ENCODE assay signal across 23 cellular contexts in the genomic region with DNA sequence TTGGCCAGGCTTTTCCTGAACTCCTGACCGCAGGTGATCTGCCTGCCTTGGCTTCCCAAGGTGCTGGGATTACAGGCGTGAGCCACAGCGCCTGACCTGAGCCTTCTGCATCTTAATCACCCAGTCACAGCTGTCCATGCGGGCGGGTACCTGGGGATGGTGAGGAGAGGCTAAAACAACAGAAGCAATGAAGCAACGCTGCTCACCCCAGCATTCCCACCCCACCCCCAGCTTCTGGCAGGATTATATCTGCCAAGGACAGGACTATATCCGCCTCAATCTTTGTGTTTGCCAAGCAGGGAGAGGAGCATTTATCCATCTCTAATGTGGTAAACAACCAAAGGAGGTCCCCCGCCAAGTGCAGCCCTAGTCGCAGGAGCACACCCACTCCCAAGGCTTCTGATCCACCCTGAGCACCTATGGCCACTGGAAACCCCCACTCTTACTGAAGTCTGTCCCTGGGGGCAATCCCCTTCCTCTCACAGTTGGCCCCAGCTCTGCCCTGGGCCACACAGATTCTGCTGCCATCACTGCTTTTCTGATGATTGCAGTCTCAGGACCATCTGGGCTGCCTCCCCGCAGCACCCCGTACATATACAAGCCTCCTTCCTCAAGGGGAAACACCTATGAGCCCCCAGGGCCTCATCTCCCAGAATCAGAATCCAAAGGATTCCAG. TPM values are rescaled to one million over a fixed set of nuclear protein-coding genes. Genes with fewer than 3 reads are reported as not detected.
DNase-seq lines count a peak whose midpoint lies in the region; ATAC-seq and TF ChIP-seq lines count a peak whose summit lies in the region.
"Had no signal": no experiment of that assay in that cellular context is flagged by ENCODE, and none has a peak within 500 bp of the region (broad histone marks: within the 10 kb centered on the region; RNA-seq: fewer than 3 reads in every experiment).

No MANE protein-coding gene starts in this region.

- no peak overlapping the region for H3K4me2 ChIP-seq in GM23338

- H3K27ac ChIP-seq in GM23338 (ENCODE audit: low read depth) (no peak overlapping the region), endodermal cell (ENCODE audit: low read depth, low read length) (no peak overlapping the region), upper lobe of left lung (peak overlapping the region in 1 of 4 donors; percentile 1)
- H3K27ac ChIP-seq: testis had no signal

- 84 to 93% methylated on average over 4 to 9 of the region's 11 CpGs for WGBS in endodermal cell (ENCODE audit: insufficient coverage in 1 of 2, insufficient read length in 1 of 2), 2 experiments
- 66 to 73% methylated on average over 8 to 11 of the region's 11 CpGs for WGBS in upper lobe of left lung, 2 donors

- no peak for TF ChIP-seq CTCF in GM23338 (conservative IDR thresholded peaks at IDR 0.05; ENCODE audit: low read depth in 2 of 2)
- no peak for TF ChIP-seq CTCF in endodermal cell (conservative IDR thresholded peaks at IDR 0.05)
- no peak for TF ChIP-seq CTCF in nephron progenitor cell (IDR thresholded peaks at IDR 0.05)
- TF ChIP-seq CTCF in upper lobe of left lung (IDR thresholded peaks at IDR 0.05): no peak

- H3K9ac ChIP-seq in endodermal cell (ENCODE audit: extremely low read depth, low read length, poor library complexity, severe bottlenecking): no peak overlapping the region

- no peaks in the 10 kb centered on the region for H3K9me2 ChIP-seq in GM23338 (ENCODE audit: insufficient read depth)

- H3K36me3 Mint-ChIP-seq in GM23338 (ENCODE audit: low read depth) (no peaks in the 10 kb centered on the region), endodermal cell (ENCODE audit: low read depth) (no peaks in the 10 kb centered on the region), nephron progenitor cell (ENCODE audit: low read depth) (no peaks in the 10 kb centered on the region)

- H3K4me1 ChIP-seq in GM23338 (ENCODE audit: insufficient read depth): peaks cover 8% of the 10 kb centered on the region
- H3K4me1 ChIP-seq in endodermal cell (ENCODE audit: control insufficient read depth, insufficient read depth, low read length): no peaks in the 10 kb centered on the region
- peaks cover 5 to 37% (median 15%) of the 10 kb centered on the region in 4 donors for H3K4me1 ChIP-seq in upper lobe of left lung

- H3K9me3 Mint-ChIP-seq in GM23338 (no peaks in the 10 kb centered on the region), endodermal cell (no peaks in the 10 kb centered on the region), nephron progenitor cell (no peaks in the 10 kb centered on the region)
- H3K9me3 Mint-ChIP-seq: H9 had no signal

- no peaks in the 10 kb centered on the region for H3K79me2 ChIP-seq in GM23338 (replicated peaks; ENCODE audit: insufficient read depth)

- no peak for TF ChIP-seq POLR2A in upper lobe of left lung (IDR thresholded peaks at IDR 0.05)

- H3K9me3 ChIP-seq in endodermal cell (ENCODE audit: control insufficient read depth, low read length) (no peaks in the 10 kb centered on the region), upper lobe of left lung (no peaks in the 10 kb centered on the region)
- H3K9me3 ChIP-seq: testis had no signal

- H3K36me3 ChIP-seq in GM23338 (ENCODE audit: insufficient read depth): no peaks in the 10 kb centered on the region
- no peaks in the 10 kb centered on the region for H3K36me3 ChIP-seq in endodermal cell (ENCODE audit: control insufficient read depth, insufficient read depth, low read length)
- H3K36me3 ChIP-seq in upper lobe of left lung: no peaks in the 10 kb centered on the region

- H3K27me3 Mint-ChIP-seq in GM23338 (ENCODE audit: insufficient read depth, low read depth, poor library complexity): peaks cover 10% of the 10 kb centered on the region
- no peaks in the 10 kb centered on the region for H3K27me3 Mint-ChIP-seq in endodermal cell (ENCODE audit: insufficient read depth)
- H3K27me3 Mint-ChIP-seq in nephron progenitor cell (ENCODE audit: low read depth, poor library complexity): peaks cover 24% of the 10 kb centered on the region
- H3K27me3 Mint-ChIP-seq: activated CD4-positive, alpha-beta T cell treated with anti-CD3 and anti-CD28 coated beads for 36 hours had no signal

- H4K20me1 ChIP-seq in GM23338 (replicated peaks; ENCODE audit: insufficient read depth): no peaks in the 10 kb centered on the region

- H3K4me3 ChIP-seq in GM23338: no peak overlapping the region
- no peak overlapping the region for H3K4me3 ChIP-seq in endodermal cell (ENCODE audit: low read length)
- no peak overlapping the region for H3K4me3 ChIP-seq in upper lobe of left lung
- H3K4me3 ChIP-seq: testis had no signal

- peak overlapping the region; percentile 2 for H2AFZ ChIP-seq in GM23338

- no peak for ATAC-seq in GM23338
- no peak for ATAC-seq in upper lobe of left lung (ENCODE audit: low FRiP score in 2 of 2)
- ATAC-seq in GM19467 (IDR thresholded peaks at IDR 0.05; ENCODE audit: unreplicated experiment): no peak
- ATAC-seq: activated CD4-positive, alpha-beta T cell treated with anti-CD3 and anti-CD28 coated beads for 36 hours; Right ventricle myocardium inferior had no signal

- no peak for DNase-seq in GM23338 (ENCODE audit: low spot score)
- DNase-seq in endodermal cell: no peak
- no peak for DNase-seq in nephron progenitor cell
- DNase-seq in upper lobe of left lung: no peak
- DNase-seq in activated effector memory CD4-positive, alpha-beta T cell treated with anti-CD3 and anti-CD28 coated beads, Interleukin-2, amount 50 U/mL, for 16 hours: no peak
- DNase-seq: ACHN; activated CD4-positive, alpha-beta T cell treated with anti-CD3 and anti-CD28 coated beads for 36 hours; C1 segment of cervical spinal cord; dermis blood vessel endothelial cell; H9; hypothalamus; kidney; mesenchymal stem cell; NCI-H1092 treated with DMSO at 0.1 percent for 48 hours; NCI-H2081 treated with DMSO at 0.1 percent for 48 hours; NCI-H510A; testis had no signal

- H3K27me3 ChIP-seq in GM23338 (ENCODE audit: insufficient read depth) (no peaks in the 10 kb centered on the region), endodermal cell (ENCODE audit: control insufficient read depth, insufficient read depth, low read length, poor library complexity, severe bottlenecking) (no peaks in the 10 kb centered on the region), upper lobe of left lung (no peaks in the 10 kb centered on the region)
- H3K27me3 ChIP-seq: testis had no signal

- no peak for TF ChIP-seq EP300 in upper lobe of left lung (IDR thresholded peaks at IDR 0.05)

- H3F3A ChIP-seq in GM23338 (replicated peaks; ENCODE audit: low read depth): no peaks in the 10 kb centered on the region

- no peak overlapping the region for H3K4me3 Mint-ChIP-seq in GM23338
- no peak overlapping the region for H3K4me3 Mint-ChIP-seq in endodermal cell
- H3K4me3 Mint-ChIP-seq in nephron progenitor cell: no peak overlapping the region
- H3K4me3 Mint-ChIP-seq: activated CD4-positive, alpha-beta T cell treated with anti-CD3 and anti-CD28 coated beads for 36 hours had no signal

- H3K27ac Mint-ChIP-seq in GM23338: no peak overlapping the region
- H3K27ac Mint-ChIP-seq in endodermal cell: peak overlapping the region; percentile 68
- H3K27ac Mint-ChIP-seq in nephron progenitor cell: peak overlapping the region; percentile 45
- H3K27ac Mint-ChIP-seq: activated CD4-positive, alpha-beta T cell treated with anti-CD3 and anti-CD28 coated beads for 36 hours had no signal

- H3K4me1 Mint-ChIP-seq in GM23338 (peaks cover 12% of the 10 kb centered on the region), endodermal cell (peaks cover 31% of the 10 kb centered on the region), nephron progenitor cell (peaks cover 32% of the 10 kb centered on the region)

TF ChIP-seq in GM23338, 12 proteins besides CTCF, POLR2A, EP300 and RAD21 (continues in another document):
- TF ChIP-seq EZH2 (IDR thresholded peaks at IDR 0.05; ENCODE audit: low read depth, unreplicated experiment) (no peak), ZNF331 (CRISPR knock-in tag; IDR thresholded peaks at IDR 0.05; ENCODE audit: low read depth) (no peak), NANOG (IDR thresholded peaks at IDR 0.05; ENCODE audit: borderline replicate concordance) (no peak), EZH2phosphoT487 (IDR thresholded peaks at IDR 0.05; ENCODE audit: unreplicated experiment) (no peak)

RNA-seq across cellular contexts. Expression of a gene that starts 8.8 kb away (rescaled TPM):
- not detected in 2 replicates for total RNA-seq in GM23338 (2014; rRNA removed; shearing (Covaris generic))
- not detected in 2 replicates for polyA plus RNA-seq in GM23338 (2016; fragmentation: Nextera tagmentation; extraction: Ambion mirVana)
- total RNA-seq in endodermal cell (under 1 TPM in 1 of 2 donors, not detected in 1; 0.86 TPM), upper lobe of left lung (1 to 10 TPM in 3 of 6 donors, not detected in 3; 1.4 to 4.2 (median 2.0) TPM)
- not detected for polyA plus RNA-seq in endodermal cell (2013, experiment 1 of 2)
- not detected for polyA plus RNA-seq in endodermal cell (2013, experiment 2 of 2)
- total RNA-seq: activated CD4-positive, alpha-beta T cell treated with anti-CD3 and anti-CD28 coated beads for 36 hours; bronchial epithelial cell; dermis blood vessel endothelial cell; fibroblast of villous mesenchyme; G401; H9; LHCN-M2; testis had no signal

RNA-seq across cellular contexts. Expression of a gene that starts 20.0 kb away (rescaled TPM):
- 53.7 and 57.1 TPM in 2 replicates for total RNA-seq in GM23338 (2014; rRNA removed; shearing (Covaris generic))
- 33.1 and 36.9 TPM in 2 replicates for polyA plus RNA-seq in GM23338 (2016; fragmentation: Nextera tagmentation; extraction: Ambion mirVana)
- total RNA-seq in endodermal cell (10 to 100 TPM; 87.5 TPM), upper lobe of left lung (100 to 1,000 TPM in 2 of 6 donors, 10 to 100 TPM in 4; 52.4 to 226 (median 68.3) TPM)
- 60.0 TPM for polyA plus RNA-seq in endodermal cell (2013, experiment 1 of 2)
- 56.4 TPM for polyA plus RNA-seq in endodermal cell (2013, experiment 2 of 2)

RNA-seq across cellular contexts. Expression of a gene that starts 28.4 kb away (rescaled TPM):
- total RNA-seq in GM23338 (2014; rRNA removed; shearing (Covaris generic)): 8.5 and 10.2 TPM in 2 replicates
- polyA plus RNA-seq in GM23338 (2016; fragmentation: Nextera tagmentation; extraction: Ambion mirVana): 7.7 and 8.4 TPM in 2 replicates
- total RNA-seq in endodermal cell: 10 to 100 TPM; 45.0 to 45.1 TPM
- 22.1 TPM for polyA plus RNA-seq in endodermal cell (2013, experiment 1 of 2)
- 22.6 TPM for polyA plus RNA-seq in endodermal cell (2013, experiment 2 of 2)
- 10 to 100 TPM; 38.8 to 81.7 (median 67.5) TPM for total RNA-seq in upper lobe of left lung

RNA-seq across cellular contexts. Expression of a gene that starts 50.8 kb away (rescaled TPM):
- total RNA-seq in GM23338 (2014; rRNA removed; shearing (Covaris generic)): 46.7 and 50.4 TPM in 2 replicates
- polyA plus RNA-seq in GM23338 (2016; fragmentation: Nextera tagmentation; extraction: Ambion mirVana): 9.5 and 10.9 TPM in 2 replicates
- total RNA-seq in endodermal cell (10 to 100 TPM; 37.7 to 38.6 TPM), upper lobe of left lung (10 to 100 TPM; 11.4 to 58.7 (median 31.1) TPM)
- 15.7 TPM for polyA plus RNA-seq in endodermal cell (2013, experiment 1 of 2)
- 14.3 TPM for polyA plus RNA-seq in endodermal cell (2013, experiment 2 of 2)
